1 cellular context compared by ENCODE assay signal in genomic region chr16:48194828-48195566, GRCh38.
TF ChIP-seq lines count a peak whose summit lies in the region.

No MANE protein-coding gene starts in this region.

TF ChIP-seq in HepG2, 621 proteins besides CTCF, POLR2A, EP300 and RAD21 (continues in another document):
- TF ChIP-seq ZFX (CRISPR knock-in tag; IDR thresholded peaks at IDR 0.05; ENCODE audit: low read depth) (peak; percentile 24; the same call in 1 of the 2 replicates), FOXP1 (IDR thresholded peaks at IDR 0.05) (no peak), FOXP1 (CRISPR knock-in tag; IDR thresholded peaks at IDR 0.05) (peak; percentile 54), ELF3 (CRISPR knock-in tag; IDR thresholded peaks at IDR 0.05) (peak; percentile 82), ZBTB25 (CRISPR knock-in tag; IDR thresholded peaks at IDR 0.05) (no peak), HMG20A (CRISPR knock-in tag; IDR thresholded peaks at IDR 0.05; ENCODE audit: borderline replicate concordance) (peak; percentile 46; the same call in 1 of the 2 replicates), PLSCR1 (CRISPR knock-in tag; IDR thresholded peaks at IDR 0.05; ENCODE audit: borderline replicate concordance) (no peak), ARID3A (IDR thresholded peaks at IDR 0.05; ENCODE audit: low read depth, low read length) (peak; percentile 55), ATF2 (CRISPR knock-in tag; IDR thresholded peaks at IDR 0.05) (no peak), IKZF1 (IDR thresholded peaks at IDR 0.05) (no peak), ISL2 (CRISPR knock-in tag; IDR thresholded peaks at IDR 0.05) (no peak), ZNF512B (CRISPR knock-in tag; IDR thresholded peaks at IDR 0.05; ENCODE audit: borderline replicate concordance) (no peak), KLF15 (CRISPR knock-in tag; IDR thresholded peaks at IDR 0.05; ENCODE audit: borderline replicate concordance) (no peak), ZNF629 (CRISPR knock-in tag; conservative IDR thresholded peaks at IDR 0.05) (no peak), CBX5 (CRISPR knock-in tag; IDR thresholded peaks at IDR 0.05; ENCODE audit: borderline replicate concordance) (peak; percentile 41; the same call in 1 of the 2 replicates), NFIC (IDR thresholded peaks at IDR 0.05; ENCODE audit: low read length) (peak; percentile 39; the same call in 1 of the 2 replicates), HNF4A (CRISPR knock-in tag; IDR thresholded peaks at IDR 0.05) (0 out of 2 replicates have a peak, but pooled peaks have one; percentile 28), BCLAF1 (IDR thresholded peaks at IDR 0.05) (no peak), ZNF292 (CRISPR knock-in tag; IDR thresholded peaks at IDR 0.05; ENCODE audit: borderline replicate concordance, low read depth) (peak; percentile 83), FOXA1 (IDR thresholded peaks at IDR 0.05) (no peak), FOXA1 (CRISPR knock-in tag; IDR thresholded peaks at IDR 0.05) (peak; percentile 88), HIC2 (CRISPR knock-in tag; IDR thresholded peaks at IDR 0.05; ENCODE audit: low read depth) (peak; percentile 48; the same call in 1 of the 2 replicates), ZNF704 (CRISPR knock-in tag; IDR thresholded peaks at IDR 0.05; ENCODE audit: borderline replicate concordance) (no peak), STAT6 (CRISPR knock-in tag; IDR thresholded peaks at IDR 0.05; ENCODE audit: borderline replicate concordance) (no peak), ZBTB10 (CRISPR knock-in tag; IDR thresholded peaks at IDR 0.05; ENCODE audit: borderline replicate concordance) (no peak), BCL6 (CRISPR knock-in tag; IDR thresholded peaks at IDR 0.05) (peak; percentile 78), POLR2AphosphoS2 (IDR thresholded peaks at IDR 0.05; ENCODE audit: low read depth, low read length) (no peak), E2F2 (CRISPR knock-in tag; IDR thresholded peaks at IDR 0.05; ENCODE audit: borderline replicate concordance) (no peak), ZNF792 (CRISPR knock-in tag; IDR thresholded peaks at IDR 0.05) (0 out of 2 replicates have a peak, but pooled peaks have one; percentile 13), ZMYM3 (CRISPR knock-in tag; IDR thresholded peaks at IDR 0.05) (peak; percentile 52)
